Comparison of ENCODE assay signal across 1 cellular context in the genomic region with DNA sequence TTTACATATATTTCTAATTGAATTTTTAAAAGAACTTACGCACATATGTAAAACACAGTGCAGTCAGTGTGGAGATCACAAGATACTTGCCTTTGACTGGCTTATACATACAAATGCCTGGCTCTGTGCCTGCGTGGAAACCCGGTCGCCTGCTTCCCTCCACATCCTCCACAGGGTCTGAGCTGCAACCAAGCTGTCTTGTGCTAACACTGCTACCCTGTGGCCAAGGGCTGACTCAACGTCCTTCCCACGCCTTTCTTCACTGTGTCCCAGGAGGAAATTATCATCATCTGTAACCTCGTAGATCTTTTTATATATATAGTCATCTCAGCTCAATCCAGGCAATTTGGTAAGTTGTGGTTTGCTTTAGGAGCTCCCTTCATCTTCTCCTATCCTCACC.
TF ChIP-seq lines count a peak whose summit lies in the region.

No MANE protein-coding gene starts in this region.

TF ChIP-seq in HCT116, 20 proteins besides CTCF, POLR2A, EP300 and RAD21 (continued from another document):
- TF ChIP-seq, protein P1, sequence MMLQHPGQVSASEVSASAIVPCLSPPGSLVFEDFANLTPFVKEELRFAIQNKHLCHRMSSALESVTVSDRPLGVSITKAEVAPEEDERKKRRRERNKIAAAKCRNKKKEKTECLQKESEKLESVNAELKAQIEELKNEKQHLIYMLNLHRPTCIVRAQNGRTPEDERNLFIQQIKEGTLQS (IDR thresholded peaks at IDR 0.05): no peak
- TF ChIP-seq ZNF274 (IDR thresholded peaks at IDR 0.05; ENCODE audit: low read depth, low read length): no peak
- TF ChIP-seq ELF1 (IDR thresholded peaks at IDR 0.05; ENCODE audit: borderline replicate concordance, low read depth): no peak
- TF ChIP-seq, protein P2, sequence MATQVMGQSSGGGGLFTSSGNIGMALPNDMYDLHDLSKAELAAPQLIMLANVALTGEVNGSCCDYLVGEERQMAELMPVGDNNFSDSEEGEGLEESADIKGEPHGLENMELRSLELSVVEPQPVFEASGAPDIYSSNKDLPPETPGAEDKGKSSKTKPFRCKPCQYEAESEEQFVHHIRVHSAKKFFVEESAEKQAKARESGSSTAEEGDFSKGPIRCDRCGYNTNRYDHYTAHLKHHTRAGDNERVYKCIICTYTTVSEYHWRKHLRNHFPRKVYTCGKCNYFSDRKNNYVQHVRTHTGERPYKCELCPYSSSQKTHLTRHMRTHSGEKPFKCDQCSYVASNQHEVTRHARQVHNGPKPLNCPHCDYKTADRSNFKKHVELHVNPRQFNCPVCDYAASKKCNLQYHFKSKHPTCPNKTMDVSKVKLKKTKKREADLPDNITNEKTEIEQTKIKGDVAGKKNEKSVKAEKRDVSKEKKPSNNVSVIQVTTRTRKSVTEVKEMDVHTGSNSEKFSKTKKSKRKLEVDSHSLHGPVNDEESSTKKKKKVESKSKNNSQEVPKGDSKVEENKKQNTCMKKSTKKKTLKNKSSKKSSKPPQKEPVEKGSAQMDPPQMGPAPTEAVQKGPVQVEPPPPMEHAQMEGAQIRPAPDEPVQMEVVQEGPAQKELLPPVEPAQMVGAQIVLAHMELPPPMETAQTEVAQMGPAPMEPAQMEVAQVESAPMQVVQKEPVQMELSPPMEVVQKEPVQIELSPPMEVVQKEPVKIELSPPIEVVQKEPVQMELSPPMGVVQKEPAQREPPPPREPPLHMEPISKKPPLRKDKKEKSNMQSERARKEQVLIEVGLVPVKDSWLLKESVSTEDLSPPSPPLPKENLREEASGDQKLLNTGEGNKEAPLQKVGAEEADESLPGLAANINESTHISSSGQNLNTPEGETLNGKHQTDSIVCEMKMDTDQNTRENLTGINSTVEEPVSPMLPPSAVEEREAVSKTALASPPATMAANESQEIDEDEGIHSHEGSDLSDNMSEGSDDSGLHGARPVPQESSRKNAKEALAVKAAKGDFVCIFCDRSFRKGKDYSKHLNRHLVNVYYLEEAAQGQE (IDR thresholded peaks at IDR 0.05; ENCODE audit: low read depth): no peak
- TF ChIP-seq EZH2phosphoT487 (IDR thresholded peaks at IDR 0.05; ENCODE audit: borderline replicate concordance): no peak
- no peak for TF ChIP-seq POLR2AphosphoS5 (IDR thresholded peaks at IDR 0.05; ENCODE audit: low read depth, low read length)
- TF ChIP-seq, protein P3, sequence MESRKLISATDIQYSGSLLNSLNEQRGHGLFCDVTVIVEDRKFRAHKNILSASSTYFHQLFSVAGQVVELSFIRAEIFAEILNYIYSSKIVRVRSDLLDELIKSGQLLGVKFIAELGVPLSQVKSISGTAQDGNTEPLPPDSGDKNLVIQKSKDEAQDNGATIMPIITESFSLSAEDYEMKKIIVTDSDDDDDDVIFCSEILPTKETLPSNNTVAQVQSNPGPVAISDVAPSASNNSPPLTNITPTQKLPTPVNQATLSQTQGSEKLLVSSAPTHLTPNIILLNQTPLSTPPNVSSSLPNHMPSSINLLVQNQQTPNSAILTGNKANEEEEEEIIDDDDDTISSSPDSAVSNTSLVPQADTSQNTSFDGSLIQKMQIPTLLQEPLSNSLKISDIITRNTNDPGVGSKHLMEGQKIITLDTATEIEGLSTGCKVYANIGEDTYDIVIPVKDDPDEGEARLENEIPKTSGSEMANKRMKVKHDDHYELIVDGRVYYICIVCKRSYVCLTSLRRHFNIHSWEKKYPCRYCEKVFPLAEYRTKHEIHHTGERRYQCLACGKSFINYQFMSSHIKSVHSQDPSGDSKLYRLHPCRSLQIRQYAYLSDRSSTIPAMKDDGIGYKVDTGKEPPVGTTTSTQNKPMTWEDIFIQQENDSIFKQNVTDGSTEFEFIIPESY (IDR thresholded peaks at IDR 0.05; ENCODE audit: extremely low read depth, insufficient replicate concordance, low read length): no peak
